In the genomic region with DNA sequence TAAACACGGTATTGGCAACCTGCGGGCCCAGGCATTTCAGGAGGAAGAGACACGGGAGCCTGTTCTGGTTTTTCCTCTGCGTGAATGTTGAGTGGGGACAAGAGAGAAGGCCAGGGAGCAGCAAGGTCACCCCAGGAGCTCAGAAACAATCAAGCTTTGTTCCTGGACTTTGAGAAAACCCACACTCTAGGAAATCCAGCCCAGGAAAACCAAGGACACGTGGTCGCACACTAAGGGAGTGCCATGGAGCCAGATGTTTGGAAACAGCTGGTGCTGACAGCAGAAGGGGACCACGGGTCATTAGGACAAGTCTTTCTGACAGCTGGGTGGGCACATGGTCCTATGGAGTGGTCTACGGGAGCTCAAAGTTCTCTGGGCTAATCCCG, we compare ENCODE assay signal across 8 cellular contexts. TPM values are rescaled to one million over a fixed set of nuclear protein-coding genes. Genes with fewer than 3 reads are reported as not detected.
DNase-seq lines count a peak whose midpoint lies in the region; ATAC-seq and TF ChIP-seq lines count a peak whose summit lies in the region.
"Had no signal": no experiment of that assay in that cellular context is flagged by ENCODE, and none has a peak within 500 bp of the region (broad histone marks: within the 10 kb centered on the region; RNA-seq: fewer than 3 reads in every experiment).

No MANE protein-coding gene starts in this region.

- ATAC-seq in T-cell (replicated peaks in 1 of 4) (no peak), HG03521 (IDR thresholded peaks at IDR 0.05; ENCODE audit: unreplicated experiment) (no peak)

- no peaks in the 10 kb centered on the region for H3K27me3 ChIP-seq in stomach smooth muscle (ENCODE audit: control insufficient read depth in 1 of 2, insufficient read depth in 2 of 2, low read length in 2 of 2)
- no peaks in the 10 kb centered on the region for H3K27me3 ChIP-seq in WERI-Rb-1 (ENCODE audit: insufficient read depth, low read depth, severe bottlenecking)

- TF ChIP-seq CTCF in WERI-Rb-1 (IDR thresholded peaks at IDR 0.05; ENCODE audit: low read depth, low read length): no peak

- CTCF ChIA-PET in T-cell (lab: Charles Lee): interaction anchor here in 1 of 2 donors (0.5 kb wide), 1 partner anchor 10 kb away, joined by 3 read pairs; no protein-coding TSS in a partner anchor

- peak overlapping the region; percentile 73 for H3K27ac ChIP-seq in cingulate gyrus (ENCODE audit: low read depth, low read length)
- H3K27ac ChIP-seq in stomach smooth muscle (ENCODE audit: low read length): peak overlapping the region; percentile 70
- H3K27ac ChIP-seq in WERI-Rb-1: no peak overlapping the region

- H3K9ac ChIP-seq in stomach smooth muscle (ENCODE audit: low read length in 2 of 2): peak overlapping the region; percentile 39 to 47

- peak overlapping the region; percentile 91 to 96 for H3K27ac Mint-ChIP-seq in T-cell

- H3K27me3 Mint-ChIP-seq in T-cell: no peaks in the 10 kb centered on the region

- POLR2A ChIA-PET in T-cell (lab: Charles Lee): interaction anchor here in 1 of 2 donors (0.5 kb wide), 1 partner anchor 181 kb away, joined by 4 read pairs; no protein-coding TSS in a partner anchor

- H3K4me3 ChIP-seq in stomach smooth muscle (ENCODE audit: low read length in 2 of 2): no peak overlapping the region
- H3K4me3 ChIP-seq in WERI-Rb-1 (ENCODE audit: low read depth, low read length): no peak overlapping the region
- H3K4me3 ChIP-seq: GM12878 had no signal

- H3K36me3 ChIP-seq in stomach smooth muscle (ENCODE audit: control insufficient read depth in 2 of 2, insufficient read depth in 2 of 2, low read length in 2 of 2): peaks cover 44 to 52% of the 10 kb centered on the region in 2 donors
- peaks cover 49% of the 10 kb centered on the region for H3K36me3 ChIP-seq in WERI-Rb-1

- peaks cover 83% of the 10 kb centered on the region for H3K4me1 ChIP-seq in stomach smooth muscle (ENCODE audit: control insufficient read depth, insufficient read depth, low read length)

- H3K9me3 ChIP-seq in stomach smooth muscle (ENCODE audit: control insufficient read depth in 2 of 2, low read length in 2 of 2) (no peaks in the 10 kb centered on the region), WERI-Rb-1 (ENCODE audit: severe bottlenecking) (no peaks in the 10 kb centered on the region)

- H3K36me3 Mint-ChIP-seq in T-cell: peaks cover 52% of the 10 kb centered on the region

- H3K4me3 Mint-ChIP-seq in T-cell: peak overlapping the region in 2 of 3 donors; percentile 31 to 69

- DNase-seq in T-cell (no peak), medulla oblongata (ENCODE audit: extremely low spot score) (peak; percentile 68), WERI-Rb-1 (no peak)
- DNase-seq in activated CD4-positive, alpha-beta T cell treated with anti-CD3 and anti-CD28 coated beads, Interleukin-2, amount 50 U/mL, for 4 hours: no peak

- H3K9me3 Mint-ChIP-seq in T-cell: no peaks in the 10 kb centered on the region

- peaks cover 84 to 89% (median 89%) of the 10 kb centered on the region in 3 donors for H3K4me1 Mint-ChIP-seq in T-cell

RNA-seq across cellular contexts. Expression of gene MYH9, which starts 44.1 kb away (rescaled TPM):
- total RNA-seq in T-cell: 1,000 to 10,000 TPM in 2 of 5 donors, 100 to 1,000 TPM in 3; 816 to 1,109 (median 896) TPM
